Comparison of ENCODE assay signal across 10 cellular contexts in genomic region chr12:130796985-130797686, GRCh38. TPM values are rescaled to one million over a fixed set of nuclear protein-coding genes. Genes with fewer than 3 reads are reported as not detected.
DNase-seq lines count a peak whose midpoint lies in the region; ATAC-seq, FAIRE-seq and TF ChIP-seq lines count a peak whose summit lies in the region.
"Had no signal": no experiment of that assay in that cellular context is flagged by ENCODE, and none has a peak within 500 bp of the region (broad histone marks: within the 10 kb centered on the region; RNA-seq: fewer than 3 reads in every experiment).

No MANE protein-coding gene starts in this region.

- H3K4me1 ChIP-seq in suprapubic skin (no peaks in the 10 kb centered on the region), PC-3 (ENCODE audit: insufficient read depth, low read length) (peaks cover 13% of the 10 kb centered on the region)
- H3K4me1 ChIP-seq: A549 had no signal

- BruUV-seq in PC-3 (replicated peaks; lab: Mats Ljungman, UMichigan): no TSS peak

- TF ChIP-seq POLR2A in suprapubic skin (IDR thresholded peaks at IDR 0.05): no peak

- ATAC-seq in PC-3: no peak
- ATAC-seq: A549 had no signal

- H3K4me3 ChIP-seq in suprapubic skin (peak overlapping the region; percentile 9), PC-3 (ENCODE audit: low read length) (no peak overlapping the region)
- H3K4me3 ChIP-seq: A549 had no signal

- no peak for TF ChIP-seq EP300 in suprapubic skin (IDR thresholded peaks at IDR 0.05)

- H3K27me3 ChIP-seq in suprapubic skin (no peaks in the 10 kb centered on the region), PC-3 (ENCODE audit: low read length) (no peaks in the 10 kb centered on the region)

- intact Hi-C loops in PC-3 (cut with micrococcal nuclease): no loop called here

- TF ChIP-seq CTCF in suprapubic skin (IDR thresholded peaks at IDR 0.05) (no peak), PC-3 (conservative IDR thresholded peaks at IDR 0.05; ENCODE audit: low read depth, low read length) (no peak)

- DNase-seq in activated CD4-positive, alpha-beta T cell treated with anti-CD3 and anti-CD28 coated beads for 24 hours (ENCODE audit: low read depth in 2 of 2): peak; percentile 20 to 31
- DNase-seq in activated CD4-positive, alpha-beta T cell treated with anti-CD3 and anti-CD28 coated beads for 1 hour: no peak
- DNase-seq in T-helper 1 cell: peak in 3 of 5 donors; percentile 10 to 69 (median 20)
- DNase-seq in central memory CD4-positive, alpha-beta T cell: peak; percentile 54
- DNase-seq in suprapubic skin (ENCODE audit: low spot score in 2 of 2): peak in 1 of 2 donors; percentile 32
- DNase-seq in HTR-8/SVneo (ENCODE audit: insufficient read length, low spot score): no peak
- DNase-seq in NCI-H82 treated with DMSO at 0.1 percent for 48 hours (lab: John Stamatoyannopoulos, UW; ENCODE audit: unreplicated experiment): no peak
- no peak for DNase-seq in PC-3
- DNase-seq: NCI-H1436 treated with DMSO at 0.1 percent for 48 hours had no signal

- H3K79me2 ChIP-seq in PC-3 (ENCODE audit: low read length): no peaks in the 10 kb centered on the region

- H3K9me2 ChIP-seq in PC-3 (replicated peaks; ENCODE audit: low read length): no peaks in the 10 kb centered on the region

- no peak for FAIRE-seq in HTR-8/SVneo (lab: Jason Lieb, UNC)
- FAIRE-seq: A549 had no signal

- POLR2A ChIA-PET in PC-3 (lab: Charles Lee; ENCODE audit: unreplicated experiment): no interaction called here

- H3F3A ChIP-seq in PC-3 (ENCODE audit: low read length, unreplicated experiment): peaks cover 6% of the 10 kb centered on the region

- H3K4me2 ChIP-seq in PC-3 (ENCODE audit: low read length): no peak overlapping the region
- H3K4me2 ChIP-seq: A549 had no signal

- H4K20me1 ChIP-seq in PC-3 (ENCODE audit: low read length): no peaks in the 10 kb centered on the region

- H3K27ac ChIP-seq in suprapubic skin: no peak overlapping the region
- no peak overlapping the region for H3K27ac ChIP-seq in PC-3 (ENCODE audit: low read length)
- H3K27ac ChIP-seq: A549 had no signal

- CTCF ChIA-PET in PC-3 (lab: Charles Lee): no interaction called here

- H3K36me3 ChIP-seq in suprapubic skin (peaks cover 59% of the 10 kb centered on the region), PC-3 (ENCODE audit: low read depth, low read length) (no peaks in the 10 kb centered on the region)

- no peaks in the 10 kb centered on the region for H3K9me3 ChIP-seq in suprapubic skin
- no peaks in the 10 kb centered on the region for H3K9me3 ChIP-seq in PC-3 (ENCODE audit: low read length)
- H3K9me3 ChIP-seq: A549 had no signal

- no peak overlapping the region for H2AFZ ChIP-seq in PC-3 (ENCODE audit: low read length)

- H3K9ac ChIP-seq in PC-3 (ENCODE audit: low read length): no peak overlapping the region

- 61% methylated on average over 19 of the region's 19 CpGs for WGBS in suprapubic skin

RNA-seq across cellular contexts. Expression of gene STX2, which starts 41.9 kb away (rescaled TPM):
- 1 to 10 TPM; 2.9 to 7.2 (median 4.4) TPM for total RNA-seq in suprapubic skin
- 18.2 and 24.0 TPM in 2 replicates for total RNA-seq in PC-3 (2014; rRNA removed)

Comparison
In these comparisons a context has a peak if more than half of its experiments do, and no peak if none do; other contexts are left out.
1. DNase-seq: peak in activated CD4-positive, alpha-beta T cell treated with anti-CD3 and anti-CD28 coated beads for 24 hours (2 of 2), T-helper 1 cell (3 of 5) and central memory CD4-positive, alpha-beta T cell (single experiment); none in activated CD4-positive, alpha-beta T cell treated with anti-CD3 and anti-CD28 coated beads for 1 hour (single experiment), HTR-8/SVneo (single experiment), NCI-H82 treated with DMSO at 0.1 percent for 48 hours (single experiment) and PC-3 (single experiment).